ENCODE assay signal across 8 cellular contexts in the genomic region with DNA sequence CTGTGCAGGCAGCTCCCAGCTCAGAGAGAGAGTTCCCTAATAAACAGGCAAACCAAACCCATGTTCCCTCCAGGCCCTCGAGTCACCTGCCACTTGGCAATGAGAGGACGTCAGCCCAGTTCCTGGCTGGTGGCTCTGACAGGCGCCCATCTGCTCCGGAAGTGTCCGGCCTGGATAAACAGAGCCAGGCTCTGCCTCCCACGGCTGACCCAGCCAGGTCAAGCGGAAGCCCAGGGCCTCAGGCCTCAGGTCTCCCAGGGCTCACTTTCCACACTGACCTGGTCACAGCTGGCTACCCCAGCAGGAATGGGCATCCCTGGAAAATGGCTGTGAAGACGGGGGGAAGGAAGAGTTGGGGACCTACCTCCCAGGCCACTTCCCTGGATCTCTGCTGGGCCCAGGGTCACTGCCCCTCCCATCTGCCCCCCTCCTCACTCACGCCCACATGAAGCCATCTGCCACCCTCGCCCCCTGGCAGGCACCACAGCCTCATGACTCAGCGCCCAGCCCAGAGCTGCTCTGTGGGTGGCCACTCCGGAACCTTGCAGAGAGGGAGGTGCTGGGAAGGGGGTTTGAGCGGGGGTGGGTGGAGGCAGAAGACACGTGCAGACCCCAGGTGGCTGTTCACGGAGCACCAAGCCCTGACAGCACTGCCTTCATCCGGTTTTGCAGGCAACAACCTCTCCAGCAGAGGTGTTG. TPM values are rescaled to one million over a fixed set of nuclear protein-coding genes. Genes with fewer than 3 reads are reported as not detected.
DNase-seq lines count a peak whose midpoint lies in the region; ATAC-seq and TF ChIP-seq lines count a peak whose summit lies in the region.

No MANE protein-coding gene starts in this region.

- H3K4me3 ChIP-seq in gastroesophageal sphincter = no peak overlapping the region

- peak overlapping the region in 1 of 4 donors; percentile 3 for H3K27ac ChIP-seq in gastroesophageal sphincter

- in situ Hi-C loops in GM13976 (cut with MboI; ENCODE audit: low sequenced_read_pairs, unreplicated experiment) = no loop called here

- no peaks in the 10 kb centered on the region for H3K9me3 ChIP-seq in gastroesophageal sphincter

- H3K4me1 ChIP-seq in gastroesophageal sphincter = no peaks in the 10 kb centered on the region

- no peaks in the 10 kb centered on the region for H3K27me3 Mint-ChIP-seq in activated CD4-positive, alpha-beta T cell treated with anti-CD3 and anti-CD28 coated beads for 36 hours
- peaks cover 5% of the 10 kb centered on the region for H3K27me3 Mint-ChIP-seq in type B pancreatic cell

- H3K9me3 Mint-ChIP-seq in activated CD4-positive, alpha-beta T cell treated with anti-CD3 and anti-CD28 coated beads for 36 hours (ENCODE audit: low read depth) = no peaks in the 10 kb centered on the region
- no peaks in the 10 kb centered on the region for H3K9me3 Mint-ChIP-seq in type B pancreatic cell

- H3K4me3 Mint-ChIP-seq in activated CD4-positive, alpha-beta T cell treated with anti-CD3 and anti-CD28 coated beads for 36 hours = no peak overlapping the region
- no peak overlapping the region for H3K4me3 Mint-ChIP-seq in type B pancreatic cell

- no peak for TF ChIP-seq EP300 in gastroesophageal sphincter (IDR thresholded peaks at IDR 0.05)

- H3K27me3 ChIP-seq in gastroesophageal sphincter = no peaks in the 10 kb centered on the region

- H3K36me3 ChIP-seq in gastroesophageal sphincter = no peaks in the 10 kb centered on the region

- no peaks in the 10 kb centered on the region for H3K36me3 Mint-ChIP-seq in activated CD4-positive, alpha-beta T cell treated with anti-CD3 and anti-CD28 coated beads for 36 hours (ENCODE audit: low read depth)
- no peaks in the 10 kb centered on the region for H3K36me3 Mint-ChIP-seq in type B pancreatic cell

- CTCF ChIA-PET in activated CD4-positive, alpha-beta T cell treated with anti-CD3 and anti-CD28 coated beads for 36 hours (lab: Charles Lee) = interaction anchor here (1.1 kb wide), 1 partner anchor 10 kb away, joined by 3 read pairs; no protein-coding TSS in a partner anchor

- intact Hi-C loops in activated CD4-positive, alpha-beta T cell treated with anti-CD3 and anti-CD28 coated beads for 36 hours (cut with DNase I, micrococcal nuclease) = no loop called here

- POLR2A ChIA-PET in activated CD4-positive, alpha-beta T cell treated with anti-CD3 and anti-CD28 coated beads for 36 hours (lab: Charles Lee) = no interaction called here

- peak; percentile 65 for ATAC-seq in activated CD4-positive, alpha-beta T cell treated with anti-CD3 and anti-CD28 coated beads for 36 hours
- peak; percentile 25 for ATAC-seq in gastroesophageal sphincter

- H3K4me1 Mint-ChIP-seq in activated CD4-positive, alpha-beta T cell treated with anti-CD3 and anti-CD28 coated beads for 36 hours = peaks cover 36% of the 10 kb centered on the region
- H3K4me1 Mint-ChIP-seq in type B pancreatic cell (ENCODE audit: unreplicated experiment) = peaks cover 18% of the 10 kb centered on the region

- no peak for TF ChIP-seq POLR2A in gastroesophageal sphincter (IDR thresholded peaks at IDR 0.05)

- WGBS in gastroesophageal sphincter (ENCODE audit: low coverage in 1 of 2), 2 donors = 60 to 75% methylated on average over 2 to 6 of the region's 16 CpGs

- peak; percentile 63 for DNase-seq in activated CD4-positive, alpha-beta T cell treated with anti-CD3 and anti-CD28 coated beads for 36 hours
- no peak for DNase-seq in activated CD4-positive, alpha-beta T cell treated with anti-CD3 and anti-CD28 coated beads for 1 hour
- DNase-seq in activated CD4-positive, alpha-beta T cell treated with anti-CD3 and anti-CD28 coated beads, Interleukin-2, amount 50 U/mL, for 48 hours = peak; percentile 21 to 37
- peak; percentile 68 for DNase-seq in stimulated activated CD4-positive, alpha-beta T cell treated with anti-CD3 and anti-CD28 coated beads, Interleukin-2, amount 100 ng/mL, for 4 hours (ENCODE audit: low read depth)
- DNase-seq in inferior parietal cortex (ENCODE audit: extremely low spot score) = no peak
- no peak for DNase-seq in type B pancreatic cell (ENCODE audit: extremely low spot score, unreplicated experiment)
- DNase-seq in GM13976 (ENCODE audit: low spot score) = no peak

- TF ChIP-seq CTCF in gastroesophageal sphincter (IDR thresholded peaks at IDR 0.05) (no peak), type B pancreatic cell (conservative IDR thresholded peaks at IDR 0.05) (no peak), GM13976 (IDR thresholded peaks at IDR 0.05; ENCODE audit: borderline replicate concordance, control extremely low read depth, extremely low read depth, insufficient read depth, missing control alignments) (no peak)

- no peak overlapping the region for H3K27ac Mint-ChIP-seq in activated CD4-positive, alpha-beta T cell treated with anti-CD3 and anti-CD28 coated beads for 36 hours
- H3K27ac Mint-ChIP-seq in type B pancreatic cell = no peak overlapping the region

RNA-seq across cellular contexts. Expression of a gene that starts 37.4 kb away (rescaled TPM):
- 10 to 100 TPM; 60.9 to 70.7 TPM for total RNA-seq in activated CD4-positive, alpha-beta T cell treated with anti-CD3 and anti-CD28 coated beads for 36 hours
- total RNA-seq in gastroesophageal sphincter = 1 to 10 TPM; 2.5 to 9.8 (median 3.5) TPM
- 16.3 and 61.6 TPM in 2 replicates for total RNA-seq in type B pancreatic cell (ENCODE audit: low replicate concordance)

Comparison
In these comparisons a context has a peak if more than half of its experiments do, and no peak if none do; other contexts are left out.
1. DNase-seq: peak in activated CD4-positive, alpha-beta T cell treated with anti-CD3 and anti-CD28 coated beads for 36 hours (single experiment), activated CD4-positive, alpha-beta T cell treated with anti-CD3 and anti-CD28 coated beads, Interleukin-2, amount 50 U/mL, for 48 hours (2 of 2) and stimulated activated CD4-positive, alpha-beta T cell treated with anti-CD3 and anti-CD28 coated beads, Interleukin-2, amount 100 ng/mL, for 4 hours (single experiment); none in activated CD4-positive, alpha-beta T cell treated with anti-CD3 and anti-CD28 coated beads for 1 hour (single experiment), inferior parietal cortex (single experiment), type B pancreatic cell (single experiment) and GM13976 (single experiment).